ENCODE assay signal across 8 cellular contexts in the genomic region with DNA sequence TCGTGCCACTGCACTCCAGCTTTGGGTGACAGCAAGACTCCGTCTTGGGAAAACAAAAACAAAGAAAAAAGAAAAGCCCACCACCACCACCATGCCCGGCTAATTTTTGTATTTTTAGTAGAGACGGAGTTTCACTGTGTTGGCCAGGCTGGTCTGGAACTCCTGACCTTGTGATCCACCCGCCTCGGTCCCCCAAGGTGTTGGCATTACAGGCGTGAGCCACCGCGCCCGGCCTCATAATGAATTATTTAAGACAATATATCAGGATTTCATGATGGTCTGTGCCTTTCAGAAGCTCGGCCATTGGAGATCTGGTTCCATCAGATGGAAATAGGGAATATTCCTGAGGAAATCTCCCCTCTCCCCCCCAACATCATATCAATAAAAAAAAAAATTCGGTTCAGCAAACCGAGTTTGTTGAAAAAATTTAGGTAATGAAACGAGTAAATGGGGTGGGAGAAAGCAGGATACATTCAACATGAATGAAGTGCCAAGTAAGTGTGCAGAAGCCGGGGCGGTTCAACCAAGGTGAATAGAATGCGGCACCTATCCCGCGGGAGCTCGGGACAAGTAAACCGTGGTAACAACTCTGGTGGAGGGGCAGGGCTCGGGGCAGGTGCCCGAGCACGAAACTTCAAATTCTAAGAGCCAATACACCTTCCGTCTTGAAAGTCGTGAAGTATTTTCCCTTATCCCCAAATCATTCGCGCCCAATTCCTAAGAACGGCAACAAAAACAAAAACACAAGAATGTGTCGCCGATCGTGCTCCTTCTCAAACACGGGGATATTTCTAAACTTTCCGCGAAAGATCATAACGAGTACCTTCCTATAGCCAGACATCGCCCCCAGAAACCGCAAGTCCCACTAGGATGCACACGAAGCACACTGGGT. TPM values are rescaled to one million over a fixed set of nuclear protein-coding genes. Genes with fewer than 3 reads are reported as not detected.
A peak's percentile ranks its signal among the peaks of the same experiment; 100 is the strongest.
DNase-seq lines count a peak whose midpoint lies in the region; ATAC-seq and TF ChIP-seq lines count a peak whose summit lies in the region.

No MANE protein-coding gene starts in this region.

- H4K20me1 ChIP-seq in PC-9 (ENCODE audit: insufficient read depth) (peaks cover 15% of the 10 kb centered on the region), neural cell (ENCODE audit: insufficient read depth) (no peaks in the 10 kb centered on the region)

- intact Hi-C loops in PC-9 (cut with micrococcal nuclease; ENCODE audit: unreplicated experiment): loop anchor here (1.0 to 2.0 kb wide), 2 partner anchors 14 to 67 kb away; partner anchors contain the start of gene SYAP1

- H3K9ac ChIP-seq in neural cell (ENCODE audit: low read length): peak overlapping the region; percentile 59

- H3K4me1 ChIP-seq in PC-9 (replicated peaks; ENCODE audit: insufficient read depth): 0 out of 2 replicates have a peak, but pooled peaks cover 5% of the 10 kb centered on the region
- peaks cover 8% of the 10 kb centered on the region for H3K4me1 ChIP-seq in effector memory CD4-positive, alpha-beta T cell (ENCODE audit: control insufficient read depth, insufficient read depth, low read length, poor library complexity, severe bottlenecking)

- H3K9me2 ChIP-seq in PC-9 (ENCODE audit: insufficient read depth) (no peaks in the 10 kb centered on the region), neural cell (ENCODE audit: insufficient read depth, low read length) (no peaks in the 10 kb centered on the region)

- CTCF ChIA-PET in PC-9 (lab: Charles Lee): no interaction called here

- BruUV-seq in PC-9 (replicated peaks; lab: Mats Ljungman, UMichigan): TSS peak; percentile 94

- H3K4me2 ChIP-seq in PC-9 (peak overlapping the region; percentile 82), neural cell (ENCODE audit: low read length) (no peak overlapping the region)

- peak overlapping the region; percentile 66 for H3K4me3 ChIP-seq in GM12865 (ENCODE audit: low read depth, low read length)
- H3K4me3 ChIP-seq in PC-9: peak overlapping the region; percentile 80
- peak overlapping the region; percentile 79 for H3K4me3 ChIP-seq in effector memory CD4-positive, alpha-beta T cell (ENCODE audit: insufficient read depth, low read depth, low read length, poor library complexity, severe bottlenecking)
- H3K4me3 ChIP-seq in neural cell (ENCODE audit: low read length): peak overlapping the region; percentile 75

- H2AFZ ChIP-seq in PC-9 (peak overlapping the region; percentile 94), neural cell (ENCODE audit: low read depth, low read length) (no peak overlapping the region)

- ATAC-seq in GM18505 (IDR thresholded peaks at IDR 0.05; ENCODE audit: unreplicated experiment): no peak
- ATAC-seq in HG02610 (IDR thresholded peaks at IDR 0.05; ENCODE audit: unreplicated experiment): no peak

- H3K27ac ChIP-seq in PC-9 (0 out of 2 replicates have a peak overlapping the region, but pooled peaks have one; percentile 24), neural cell (ENCODE audit: low read length) (peak overlapping the region; percentile 44)
- peak overlapping the region; percentile 85 for H3K27ac ChIP-seq in effector memory CD4-positive, alpha-beta T cell (ENCODE audit: insufficient read depth, low read length, poor library complexity, severe bottlenecking)

- DNase-seq in GM12865 (ENCODE audit: low read depth): no peak
- DNase-seq in PC-9: peak in 1 of 2 experiments; percentile 5
- no peak for DNase-seq in effector memory CD4-positive, alpha-beta T cell
- DNase-seq in activated CD4-positive, CD25-positive, alpha-beta regulatory T cell (lab: John Stamatoyannopoulos, UW): no peak
- no peak for DNase-seq in superior temporal gyrus (ENCODE audit: extremely low spot score)

- peaks cover 4% of the 10 kb centered on the region; the same call in 1 of the 2 replicates for H3F3A ChIP-seq in PC-9 (ENCODE audit: insufficient read depth, low read depth)
- H3F3A ChIP-seq in neural cell (ENCODE audit: insufficient read depth, low read length, poor library complexity, severe bottlenecking): no peaks in the 10 kb centered on the region

- no peaks in the 10 kb centered on the region for H3K27me3 ChIP-seq in PC-9 (ENCODE audit: insufficient read depth, low read depth)
- no peaks in the 10 kb centered on the region for H3K27me3 ChIP-seq in effector memory CD4-positive, alpha-beta T cell (replicated peaks; ENCODE audit: control insufficient read depth, insufficient read depth, low read length, poor library complexity, severe bottlenecking)
- H3K27me3 ChIP-seq in neural cell (ENCODE audit: insufficient read depth, low read depth, low read length): no peaks in the 10 kb centered on the region

- TF ChIP-seq EP300 in neural cell (conservative IDR thresholded peaks at IDR 0.05; ENCODE audit: poor library complexity, severe bottlenecking): no peak

- TF ChIP-seq CTCF in GM12865 (IDR thresholded peaks at IDR 0.05; ENCODE audit: insufficient read depth, low read depth, low read length, missing control alignments): no peak
- no peak for TF ChIP-seq CTCF in PC-9 (conservative IDR thresholded peaks at IDR 0.05)
- TF ChIP-seq CTCF in neural cell (IDR thresholded peaks at IDR 0.05; ENCODE audit: poor library complexity, severe bottlenecking): no peak

- no peak for TF ChIP-seq RAD21 in neural cell (conservative IDR thresholded peaks at IDR 0.05)

- H3K79me2 ChIP-seq in PC-9 (ENCODE audit: low read depth) (peaks cover 38% of the 10 kb centered on the region), neural cell (replicated peaks; ENCODE audit: insufficient read depth, low read length) (peaks cover 3% of the 10 kb centered on the region)

- H3K9me3 ChIP-seq in PC-9 (ENCODE audit: insufficient read depth, low read depth) (no peaks in the 10 kb centered on the region), neural cell (ENCODE audit: low read length) (no peaks in the 10 kb centered on the region)
- no peaks in the 10 kb centered on the region for H3K9me3 ChIP-seq in effector memory CD4-positive, alpha-beta T cell (ENCODE audit: control insufficient read depth, low read length)

- TF ChIP-seq POLR2A in GM18505 (IDR thresholded peaks at IDR 0.05; ENCODE audit: borderline replicate concordance, extremely low read depth, insufficient read depth, insufficient read length): no peak

- H3K36me3 ChIP-seq in PC-9 (ENCODE audit: low read depth): no peaks in the 10 kb centered on the region
- no peaks in the 10 kb centered on the region for H3K36me3 ChIP-seq in effector memory CD4-positive, alpha-beta T cell (ENCODE audit: control insufficient read depth, insufficient read depth, low read length)
- H3K36me3 ChIP-seq in neural cell (ENCODE audit: insufficient read depth, low read length): no peaks in the 10 kb centered on the region

- POLR2A ChIA-PET in PC-9 (lab: Charles Lee; ENCODE audit: unreplicated experiment): interaction anchor here (0.7 kb wide), 1 partner anchor 768 kb away, joined by 4 read pairs; no protein-coding TSS in a partner anchor

TF ChIP-seq in neural cell, 6 proteins besides CTCF, POLR2A, EP300 and RAD21:
- no peak for TF ChIP-seq POLR2AphosphoS5 (IDR thresholded peaks at IDR 0.05)
- no peak for TF ChIP-seq TAF1 (IDR thresholded peaks at IDR 0.05; ENCODE audit: low read depth)
- no peak for TF ChIP-seq REST (IDR thresholded peaks at IDR 0.05; ENCODE audit: borderline replicate concordance)
- no peak for TF ChIP-seq MXI1 (conservative IDR thresholded peaks at IDR 0.05; ENCODE audit: poor library complexity, severe bottlenecking)
- no peak for TF ChIP-seq SMC3 (conservative IDR thresholded peaks at IDR 0.05; ENCODE audit: poor library complexity)
- TF ChIP-seq EZH2 (IDR thresholded peaks at IDR 0.05; ENCODE audit: borderline replicate concordance, insufficient read depth, low read length, poor library complexity, severe bottlenecking): no peak
TF ChIP-seq in neural cell: peak in this region for 0.

RNA-seq across cellular contexts. Expression of gene TXLNG, which starts 0.8 kb away (rescaled TPM):
- 12.6 and 17.4 TPM in 2 replicates for total RNA-seq in PC-9 (2021)
- 20.4 and 24.2 TPM in 2 replicates for polyA plus RNA-seq in neural cell
- polyA minus RNA-seq in neural cell: 19.2 and 20.7 TPM in 2 replicates

Comparison
In these comparisons a context has a peak if more than half of its experiments do, and no peak if none do; other contexts are left out.
1. H3K27ac ChIP-seq: peak in every context shown above with its lines; median percentile 85 in effector memory CD4-positive, alpha-beta T cell; 44 in neural cell; 24 in PC-9.